14 cellular contexts compared by ENCODE assay signal in the genomic region with DNA sequence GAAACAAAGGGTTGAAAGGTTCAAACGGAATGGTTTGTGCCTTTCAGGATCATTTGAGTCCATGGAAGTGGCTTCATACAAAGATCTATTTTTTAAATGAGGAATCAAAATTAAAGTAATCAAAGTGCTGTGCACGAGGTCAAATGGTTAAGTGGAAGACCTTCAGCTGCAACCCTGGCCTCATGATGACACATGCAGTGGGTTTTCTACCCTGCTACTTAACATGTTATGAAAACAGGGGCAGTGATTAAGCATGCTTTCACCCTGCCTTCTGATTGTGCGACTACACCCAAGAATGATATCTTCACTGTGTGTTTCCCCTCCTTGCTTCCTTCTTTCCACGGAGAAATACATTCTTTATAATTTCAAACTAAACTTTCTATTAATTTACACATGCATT.
DNase-seq lines count a peak whose midpoint lies in the region; ATAC-seq, FAIRE-seq and TF ChIP-seq lines count a peak whose summit lies in the region.
"Had no signal": no experiment of that assay in that cellular context is flagged by ENCODE, and none has a peak within 500 bp of the region (broad histone marks: within the 10 kb centered on the region; RNA-seq: fewer than 3 reads in every experiment).

No MANE protein-coding gene starts in this region.

- FAIRE-seq in A549 (lab: Jason Lieb, UNC) (no peak), D721Med (lab: Jason Lieb, UNC) (no peak)

- H3K36me3 ChIP-seq in HUES6 (ENCODE audit: control insufficient read depth, insufficient read depth, low read length) (no peaks in the 10 kb centered on the region), mucosa of rectum (ENCODE audit: control insufficient read depth in 2 of 2, insufficient read depth in 2 of 2, low read length in 2 of 2) (no peaks in the 10 kb centered on the region)

- no peaks in the 10 kb centered on the region for H3K9me3 ChIP-seq in A549
- no peaks in the 10 kb centered on the region for H3K9me3 ChIP-seq in HUES6 (ENCODE audit: control insufficient read depth, insufficient read depth, low read depth, low read length)
- no peaks in the 10 kb centered on the region for H3K9me3 ChIP-seq in mucosa of rectum (ENCODE audit: control insufficient read depth in 2 of 2, low read length in 2 of 2)

- intact Hi-C loops in dendritic cell treated with granulocyte-macrophage colony-stimulating factor and Interleukin-4, amounts not matched to agents 40 ng/mL and 50 ng/mL, for 4 days (cut with micrococcal nuclease): no loop called here

- H3K27me3 Mint-ChIP-seq in dendritic cell treated with granulocyte-macrophage colony-stimulating factor and Interleukin-4, amounts not matched to agents 40 ng/mL and 50 ng/mL, for 4 days: no peaks in the 10 kb centered on the region
- H3K27me3 Mint-ChIP-seq: activated CD4-positive, alpha-beta memory T cell treated with anti-CD3 and anti-CD28 coated beads, Interleukin-2, amount 10 ng/mL, durations not matched to agents 7 days and 5 days; activated naive CD8-positive, alpha-beta T cell treated with anti-CD3 and anti-CD28 coated beads, Interleukin-2, amount 10 ng/mL, durations not matched to agents 7 days and 5 days; naive thymus-derived CD8-positive, alpha-beta T cell had no signal

- H3K27ac ChIP-seq in A549 (no peak overlapping the region), HUES6 (ENCODE audit: low read depth, low read length) (peak overlapping the region; percentile 80), mucosa of rectum (ENCODE audit: low read depth in 2 of 2, low read length in 2 of 2) (no peak overlapping the region), caudate nucleus (ENCODE audit: low read depth, low read length) (no peak overlapping the region)

- no peak for TF ChIP-seq POLR2A in A549 (IDR thresholded peaks at IDR 0.05; ENCODE audit: low read length)

- 19% methylated on average over 4 of the region's 4 CpGs for WGBS in A549 (ENCODE audit: missing lambda C conversion rate)

- no peak for TF ChIP-seq EP300 in A549 (IDR thresholded peaks at IDR 0.05)

- DNase-seq in A549 (ENCODE audit: low read depth in 1 of 2, low spot score in 1 of 2) (no peak), D721Med (ENCODE audit: insufficient read length, low spot score) (no peak), omental fat pad (ENCODE audit: low spot score) (no peak), caudate nucleus (lab: John Stamatoyannopoulos, UW) (no peak)
- no peak for DNase-seq in activated effector memory CD4-positive, alpha-beta T cell treated with Interleukin-2 at 50 U/mL for 16 hours
- DNase-seq: activated CD4-positive, alpha-beta memory T cell treated with anti-CD3 and anti-CD28 coated beads, Interleukin-2, amount 10 ng/mL, durations not matched to agents 7 days and 5 days; activated naive CD8-positive, alpha-beta T cell treated with anti-CD3 and anti-CD28 coated beads, Interleukin-2, amount 10 ng/mL, durations not matched to agents 7 days and 5 days; hypothalamus; naive thymus-derived CD8-positive, alpha-beta T cell; stimulated activated naive CD4-positive, alpha-beta T cell had no signal

- no peak for TF ChIP-seq CTCF in A549 (IDR thresholded peaks at IDR 0.05)
- TF ChIP-seq CTCF in D721Med (IDR thresholded peaks at IDR 0.05; ENCODE audit: insufficient read depth, missing control alignments): no peak
- TF ChIP-seq CTCF in omental fat pad (IDR thresholded peaks at IDR 0.05): no peak

- H3K27me3 ChIP-seq in HUES6 (ENCODE audit: control insufficient read depth, insufficient read depth, low read length) (no peaks in the 10 kb centered on the region), mucosa of rectum (ENCODE audit: control insufficient read depth in 2 of 2, insufficient read depth in 2 of 2, low read length in 2 of 2) (no peaks in the 10 kb centered on the region)

- H3K9ac ChIP-seq in HUES6 (ENCODE audit: low read length) (peak overlapping the region; percentile 18), mucosa of rectum (ENCODE audit: low read depth in 1 of 2, low read length in 2 of 2) (no peak overlapping the region)

- peak overlapping the region; percentile 32 for H3K4me3 Mint-ChIP-seq in dendritic cell treated with granulocyte-macrophage colony-stimulating factor and Interleukin-4, amounts not matched to agents 40 ng/mL and 50 ng/mL, for 4 days
- H3K4me3 Mint-ChIP-seq: activated CD4-positive, alpha-beta memory T cell treated with anti-CD3 and anti-CD28 coated beads, Interleukin-2, amount 10 ng/mL, durations not matched to agents 7 days and 5 days; activated naive CD8-positive, alpha-beta T cell treated with anti-CD3 and anti-CD28 coated beads, Interleukin-2, amount 10 ng/mL, durations not matched to agents 7 days and 5 days; T-helper 1 cell treated with Interleukin-12 subunit alpha and Interleukin-12 subunit beta and Interleukin-4 antibody, amounts not matched to agents 30 μg/mL and 1 μg/mL, for 36 hours had no signal

- CTCF ChIA-PET in A549 (lab: Yijun Ruan, JAX): no interaction called here

- H3K4me3 ChIP-seq in A549 (no peak overlapping the region), HUES6 (ENCODE audit: low read depth, low read length) (no peak overlapping the region), mucosa of rectum (ENCODE audit: low read length in 2 of 2) (peak overlapping the region; percentile 54 to 62)

- POLR2A ChIA-PET in A549 (lab: Yijun Ruan, JAX): no interaction called here

- no peak for TF ChIP-seq RAD21 in A549 (conservative IDR thresholded peaks at IDR 0.05 in 1 of 2, IDR thresholded peaks at IDR 0.05 in 1 of 2)

- peaks cover 8% of the 10 kb centered on the region for H3K9me3 Mint-ChIP-seq in dendritic cell treated with granulocyte-macrophage colony-stimulating factor and Interleukin-4, amounts not matched to agents 40 ng/mL and 50 ng/mL, for 4 days
- H3K9me3 Mint-ChIP-seq: activated CD4-positive, alpha-beta memory T cell treated with anti-CD3 and anti-CD28 coated beads, Interleukin-2, amount 10 ng/mL, durations not matched to agents 7 days and 5 days had no signal

- no peaks in the 10 kb centered on the region for H3K36me3 Mint-ChIP-seq in dendritic cell treated with granulocyte-macrophage colony-stimulating factor and Interleukin-4, amounts not matched to agents 40 ng/mL and 50 ng/mL, for 4 days (ENCODE audit: low read depth)
- H3K36me3 Mint-ChIP-seq: activated naive CD8-positive, alpha-beta T cell treated with anti-CD3 and anti-CD28 coated beads, Interleukin-2, amount 10 ng/mL, durations not matched to agents 7 days and 5 days; naive thymus-derived CD8-positive, alpha-beta T cell had no signal

- ATAC-seq in A549: no peak
- no peak for ATAC-seq in omental fat pad (ENCODE audit: low FRiP score)
- ATAC-seq: naive thymus-derived CD8-positive, alpha-beta T cell had no signal

- no peaks in the 10 kb centered on the region for H3K4me1 ChIP-seq in A549
- peaks cover 15% of the 10 kb centered on the region for H3K4me1 ChIP-seq in HUES6 (ENCODE audit: control insufficient read depth, insufficient read depth, low read length)
- H3K4me1 ChIP-seq in mucosa of rectum (ENCODE audit: control insufficient read depth in 2 of 2, insufficient read depth in 2 of 2, low read length in 2 of 2): peaks cover 0 to 5% of the 10 kb centered on the region in 2 donors

- peaks cover 19% of the 10 kb centered on the region for H3K4me1 Mint-ChIP-seq in dendritic cell treated with granulocyte-macrophage colony-stimulating factor and Interleukin-4, amounts not matched to agents 40 ng/mL and 50 ng/mL, for 4 days (ENCODE audit: low read depth)
- H3K4me1 Mint-ChIP-seq: activated CD4-positive, alpha-beta memory T cell treated with anti-CD3 and anti-CD28 coated beads, Interleukin-2, amount 10 ng/mL, durations not matched to agents 7 days and 5 days; activated naive CD8-positive, alpha-beta T cell treated with anti-CD3 and anti-CD28 coated beads, Interleukin-2, amount 10 ng/mL, durations not matched to agents 7 days and 5 days had no signal

- peak overlapping the region; percentile 55 for H3K27ac Mint-ChIP-seq in dendritic cell treated with granulocyte-macrophage colony-stimulating factor and Interleukin-4, amounts not matched to agents 40 ng/mL and 50 ng/mL, for 4 days
- H3K27ac Mint-ChIP-seq: activated CD4-positive, alpha-beta memory T cell treated with anti-CD3 and anti-CD28 coated beads, Interleukin-2, amount 10 ng/mL, durations not matched to agents 7 days and 5 days; activated naive CD8-positive, alpha-beta T cell treated with anti-CD3 and anti-CD28 coated beads, Interleukin-2, amount 10 ng/mL, durations not matched to agents 7 days and 5 days; naive thymus-derived CD8-positive, alpha-beta T cell; T-helper 1 cell treated with Interleukin-12 subunit alpha and Interleukin-12 subunit beta and Interleukin-4 antibody, amounts not matched to agents 30 μg/mL and 1 μg/mL, for 36 hours had no signal

- peak overlapping the region; percentile 50; the same call in 2 of the 3 replicates for H3K4me2 ChIP-seq in A549

TF ChIP-seq in A549, 52 proteins besides CTCF, POLR2A, EP300 and RAD21:
- no peak for TF ChIP-seq RARB (CRISPR knock-in tag; IDR thresholded peaks at IDR 0.05)

Comparison
In these comparisons a context has a peak if more than half of its experiments do, and no peak if none do; other contexts are left out.
1. H3K4me3 ChIP-seq: peak in mucosa of rectum (2 of 2); none in A549 (single experiment) and HUES6 (single experiment).